ENCODE assay signal across 21 cellular contexts in genomic region chr11:32131321-32131720, GRCh38.
"Had no signal": no experiment of that assay in that cellular context is flagged by ENCODE, and none has a peak within 500 bp of the region (broad histone marks: within the 10 kb centered on the region; RNA-seq: fewer than 3 reads in every experiment).

No MANE protein-coding gene starts in this region.

- H3K4me2 ChIP-seq: smooth muscle cell had no signal

- H3K36me3 ChIP-seq: breast epithelium, neutrophil, pancreas, right lobe of liver, stomach had no signal

- H3K4me1 ChIP-seq: breast epithelium, foreskin keratinocyte, pancreas, right lobe of liver, stomach, testis had no signal

- H3K9me3 ChIP-seq: neutrophil, pancreas, right lobe of liver, testis had no signal

- H3K27me3 ChIP-seq: breast epithelium, neutrophil, pancreas, right lobe of liver, testis had no signal

- H3K4me3 ChIP-seq: breast epithelium, lung, pancreas, right lobe of liver, smooth muscle cell, stomach, testis had no signal

- DNase-seq: activated CD4-positive, alpha-beta T cell treated with anti-CD3 and anti-CD28 coated beads for 4 hours; activated CD8-positive, alpha-beta T cell treated with anti-CD3 and anti-CD28 coated beads for 36 hours; activated naive CD4-positive, alpha-beta T cell treated with anti-CD3 and anti-CD28 coated beads, Interleukin-2, amount 10 ng/mL, durations not matched to agents 7 days and 5 days; activated naive CD8-positive, alpha-beta T cell treated with anti-CD3 and anti-CD28 coated beads, Interleukin-2, amount 50 U/mL, for 24 hours; activated T-cell treated with anti-CD3 and anti-CD28 coated beads, Interleukin-2, amount 50 U/mL, for 24 hours; aorta; effector memory CD4-positive, alpha-beta T cell; hippocampal formation; islet precursor cell; pancreas; right lobe of liver; stimulated activated CD4-positive, alpha-beta T cell treated with anti-CD3 and anti-CD28 coated beads, Interleukin-4, amount 100 ng/mL, for 1 hour; stomach; testis had no signal

- ATAC-seq: activated CD8-positive, alpha-beta T cell treated with anti-CD3 and anti-CD28 coated beads for 36 hours; activated naive CD8-positive, alpha-beta T cell treated with anti-CD3 and anti-CD28 coated beads, Interleukin-2, amount 50 U/mL, for 24 hours; foreskin keratinocyte; natural killer cell treated with Interleukin-12 subunit alpha and Interleukin-12 subunit beta and Interleukin-15 and Interleukin-18, amount 100 ng/mL, for 72 hours; pancreas; right lobe of liver; WTC11 had no signal

- H3K27ac ChIP-seq: breast epithelium, foreskin keratinocyte, neutrophil, pancreas, right lobe of liver, stomach, testis had no signal
